Comparison of ENCODE assay signal across 8 cellular contexts in the genomic region with DNA sequence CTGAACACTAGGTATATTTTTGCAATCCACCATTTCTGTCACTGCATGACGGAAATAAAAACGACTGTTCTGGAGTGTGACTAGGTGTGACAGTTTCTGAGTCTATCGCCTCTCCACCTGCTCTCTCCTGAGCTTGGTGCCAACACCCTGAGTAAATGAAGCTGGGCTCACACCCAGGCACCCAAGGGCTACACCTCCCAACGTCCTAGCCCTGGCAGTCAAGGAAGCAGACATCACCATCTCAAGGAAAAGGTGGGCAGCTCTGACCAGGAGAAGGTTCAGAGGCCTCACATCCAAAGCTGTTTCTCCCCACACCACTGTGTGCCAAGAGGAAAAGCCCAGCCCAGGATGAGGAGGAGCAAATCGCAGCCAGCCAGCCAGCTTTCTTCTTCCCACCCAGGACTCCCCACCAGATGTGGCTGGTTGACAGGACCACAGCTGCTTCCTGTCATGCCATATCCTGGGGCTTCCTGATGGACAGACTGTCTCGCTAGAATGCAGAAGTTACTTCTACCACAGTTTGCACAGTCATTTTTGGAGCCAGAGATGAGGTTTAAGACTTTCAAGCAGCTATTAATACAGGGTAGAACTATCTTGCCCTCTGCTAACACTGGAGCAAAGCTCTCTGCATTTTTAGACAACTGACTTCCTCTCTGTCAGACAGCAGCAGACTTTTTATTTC. TPM values are rescaled to one million over a fixed set of nuclear protein-coding genes. Genes with fewer than 3 reads are reported as not detected.
DNase-seq lines count a peak whose midpoint lies in the region; ATAC-seq, FAIRE-seq and TF ChIP-seq lines count a peak whose summit lies in the region.

No MANE protein-coding gene starts in this region.

- in situ Hi-C loops in brain microvascular endothelial cell (cut with HindIII; ENCODE audit: low pct_ligation_motif_present, low sequenced_read_pairs) = no loop called here

- H3K9me3 ChIP-seq in mucosa of stomach (ENCODE audit: control insufficient read depth, low read length) = no peaks in the 10 kb centered on the region

- H3K27ac Mint-ChIP-seq in glutamatergic neuron (ENCODE audit: unreplicated experiment) = no peak overlapping the region

- ATAC-seq in HG02610 (IDR thresholded peaks at IDR 0.05; ENCODE audit: unreplicated experiment) (peak; percentile 74), HG02571 (IDR thresholded peaks at IDR 0.05; ENCODE audit: unreplicated experiment) (no peak)

- H3K4me1 ChIP-seq in mucosa of stomach (ENCODE audit: control insufficient read depth, insufficient read depth, low read length) = peaks cover 67% of the 10 kb centered on the region

- H3K36me3 ChIP-seq in mucosa of stomach (ENCODE audit: control insufficient read depth, insufficient read depth, low read length) = no peaks in the 10 kb centered on the region
- H3K36me3 ChIP-seq in brain microvascular endothelial cell (replicated peaks) = peaks cover 2% of the 10 kb centered on the region

- no peak for TF ChIP-seq CTCF in coronary artery (IDR thresholded peaks at IDR 0.05)
- no peak for TF ChIP-seq CTCF in brain microvascular endothelial cell (IDR thresholded peaks at IDR 0.05; ENCODE audit: low read depth, low read length, missing control alignments)
- no peak for TF ChIP-seq CTCF in glutamatergic neuron (IDR thresholded peaks at IDR 0.05; ENCODE audit: partially characterized antibody, unreplicated experiment)

- H3K36me3 Mint-ChIP-seq in glutamatergic neuron (ENCODE audit: unreplicated experiment) = peaks cover 8% of the 10 kb centered on the region

- H3K4me3 Mint-ChIP-seq in glutamatergic neuron (ENCODE audit: unreplicated experiment) = no peak overlapping the region

- H3K4me1 Mint-ChIP-seq in glutamatergic neuron (ENCODE audit: low read depth, unreplicated experiment) = peaks cover 11% of the 10 kb centered on the region

- DNase-seq in GM18507 (ENCODE audit: extremely low spot score, insufficient read length, low read depth) (peak; percentile 74), OCI-M2 (lab: John Stamatoyannopoulos, UW; ENCODE audit: unreplicated experiment) (peak; percentile 45), coronary artery (ENCODE audit: low spot score) (peak; percentile 81), brain microvascular endothelial cell (no peak), glutamatergic neuron (no peak)

- H3K9me3 Mint-ChIP-seq in glutamatergic neuron (ENCODE audit: unreplicated experiment) = peaks cover 7% of the 10 kb centered on the region

- peaks cover 2% of the 10 kb centered on the region for H3K27me3 Mint-ChIP-seq in glutamatergic neuron (ENCODE audit: unreplicated experiment)

- H3K9ac ChIP-seq in mucosa of stomach (ENCODE audit: low read length) = peak overlapping the region; percentile 54

- FAIRE-seq in GM18507 (lab: Jason Lieb, UNC) = peak; percentile 96

- peak overlapping the region in 1 of 2 donors; percentile 74 for H3K27ac ChIP-seq in coronary artery
- no peak overlapping the region for H3K27ac ChIP-seq in brain microvascular endothelial cell

- H3K4me3 ChIP-seq in coronary artery = peak overlapping the region; percentile 27
- no peak overlapping the region for H3K4me3 ChIP-seq in mucosa of stomach (ENCODE audit: low read length)
- no peak overlapping the region for H3K4me3 ChIP-seq in brain microvascular endothelial cell (ENCODE audit: low read depth, low read length)

- H3K27me3 ChIP-seq in mucosa of stomach (ENCODE audit: control insufficient read depth, insufficient read depth, low read length) = no peaks in the 10 kb centered on the region
- H3K27me3 ChIP-seq in brain microvascular endothelial cell (replicated peaks) = no peaks in the 10 kb centered on the region

RNA-seq across cellular contexts. Expression of gene SCAMP2, which starts 3.3 kb away (rescaled TPM):
- 35.6 TPM for total RNA-seq in glutamatergic neuron (ENCODE audit: unreplicated experiment)

RNA-seq across cellular contexts. Expression of gene MPI, which starts 20.0 kb away (rescaled TPM):
- 33.1 TPM for total RNA-seq in glutamatergic neuron (ENCODE audit: unreplicated experiment)

RNA-seq across cellular contexts. Expression of gene ULK3, which starts 26.9 kb away (rescaled TPM):
- total RNA-seq in glutamatergic neuron (ENCODE audit: unreplicated experiment) = 46.5 TPM

RNA-seq across cellular contexts. Expression of gene FAM219B, which starts 36.8 kb away (rescaled TPM):
- 171 TPM for total RNA-seq in glutamatergic neuron (ENCODE audit: unreplicated experiment)

RNA-seq across cellular contexts. Expression of gene CPLX3, which starts 43.4 kb away (rescaled TPM):
- 0.32 TPM for total RNA-seq in glutamatergic neuron (ENCODE audit: unreplicated experiment)

Comparison
In these comparisons a context has a peak if more than half of its experiments do, and no peak if none do; other contexts are left out.
1. DNase-seq: peak in GM18507 (single experiment), OCI-M2 (single experiment) and coronary artery (single experiment); none in brain microvascular endothelial cell (single experiment) and glutamatergic neuron (single experiment).